In the genomic region with DNA sequence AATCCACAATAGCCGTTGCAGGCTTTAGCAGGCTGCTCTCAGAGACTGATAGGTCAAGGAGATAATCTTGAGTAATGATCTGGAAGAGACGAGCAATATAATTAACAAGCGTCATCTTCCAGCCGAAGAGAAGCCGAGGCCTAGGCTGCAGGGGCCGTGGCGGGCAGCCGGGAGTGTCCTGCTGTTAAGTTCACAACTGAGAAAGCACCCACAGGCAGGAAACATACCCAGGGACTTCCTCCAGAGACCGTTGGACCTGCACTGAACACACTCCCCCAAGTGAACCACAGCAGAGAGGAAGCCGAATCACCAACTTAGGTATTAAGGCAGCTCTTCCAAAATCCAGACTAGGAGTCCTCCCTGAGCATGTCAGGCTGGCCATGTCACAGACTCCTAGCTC, we compare ENCODE assay signal across 20 cellular contexts.
"Had no signal": no experiment of that assay in that cellular context is flagged by ENCODE, and none has a peak within 500 bp of the region (broad histone marks: within the 10 kb centered on the region; RNA-seq: fewer than 3 reads in every experiment).

No MANE protein-coding gene starts in this region.

- ATAC-seq: activated CD8-positive, alpha-beta T cell treated with anti-CD3 and anti-CD28 coated beads, Interleukin-2, amount 10 ng/mL, durations not matched to agents 7 days and 5 days; T-cell had no signal

- H3K4me1 Mint-ChIP-seq: activated naive CD8-positive, alpha-beta T cell treated with anti-CD3 and anti-CD28 coated beads, Interleukin-2, amount 10 ng/mL, durations not matched to agents 7 days and 5 days; T-cell had no signal

- H3K36me3 ChIP-seq: adrenal gland had no signal

- H3K36me3 Mint-ChIP-seq: activated naive CD8-positive, alpha-beta T cell treated with anti-CD3 and anti-CD28 coated beads, Interleukin-2, amount 10 ng/mL, durations not matched to agents 7 days and 5 days; T-cell had no signal

- DNase-seq: activated CD4-positive, alpha-beta T cell treated with anti-CD3 and anti-CD28 coated beads for 48 hours; activated CD4-positive, alpha-beta T cell treated with anti-CD3 and anti-CD28 coated beads, Interleukin-2, amount 50 U/mL, for 4 hours; activated CD8-positive, alpha-beta memory T cell treated with anti-CD3 and anti-CD28 coated beads, Interleukin-2, amount 50 U/mL, for 48 hours; activated CD8-positive, alpha-beta T cell treated with anti-CD3 and anti-CD28 coated beads, Interleukin-2, amount 10 ng/mL, durations not matched to agents 7 days and 5 days; activated naive CD4-positive, alpha-beta T cell treated with anti-CD3 and anti-CD28 coated beads, Interleukin-2, amount 50 U/mL, for 16 hours; activated naive CD8-positive, alpha-beta T cell treated with anti-CD3 and anti-CD28 coated beads, Interleukin-2, amount 10 ng/mL, durations not matched to agents 7 days and 5 days; activated T-cell treated with anti-CD3 and anti-CD28 coated beads, Interleukin-2, amount 50 U/mL, for 1 hour; adrenal gland; anterior cingulate cortex; caudate nucleus; KG1; NCI-H146; NCI-H187 treated with DMSO at 0.1 percent for 48 hours; NCI-H2081 treated with DMSO at 0.1 percent for 48 hours; NCI-H446 treated with DMSO at 0.1 percent for 48 hours; NCI-H524 treated with DMSO at 0.1 percent for 48 hours; NCI-H748 treated with DMSO at 0.1 percent for 48 hours; SIG-M5; T-cell had no signal

- H3K4me1 ChIP-seq: adrenal gland had no signal

- H3K4me3 ChIP-seq: adrenal gland had no signal

- H3K27ac ChIP-seq: adrenal gland, VCaP had no signal

- H3K9me3 Mint-ChIP-seq: activated naive CD8-positive, alpha-beta T cell treated with anti-CD3 and anti-CD28 coated beads, Interleukin-2, amount 10 ng/mL, durations not matched to agents 7 days and 5 days had no signal

- H3K27ac Mint-ChIP-seq: activated CD8-positive, alpha-beta T cell treated with anti-CD3 and anti-CD28 coated beads, Interleukin-2, amount 10 ng/mL, durations not matched to agents 7 days and 5 days; activated naive CD8-positive, alpha-beta T cell treated with anti-CD3 and anti-CD28 coated beads, Interleukin-2, amount 10 ng/mL, durations not matched to agents 7 days and 5 days; T-cell had no signal

- H3K9me3 ChIP-seq: adrenal gland had no signal

- H3K27me3 Mint-ChIP-seq: activated naive CD8-positive, alpha-beta T cell treated with anti-CD3 and anti-CD28 coated beads, Interleukin-2, amount 10 ng/mL, durations not matched to agents 7 days and 5 days; T-cell had no signal

- H3K4me3 Mint-ChIP-seq: activated CD8-positive, alpha-beta T cell treated with anti-CD3 and anti-CD28 coated beads, Interleukin-2, amount 10 ng/mL, durations not matched to agents 7 days and 5 days; activated naive CD8-positive, alpha-beta T cell treated with anti-CD3 and anti-CD28 coated beads, Interleukin-2, amount 10 ng/mL, durations not matched to agents 7 days and 5 days; T-cell had no signal

- H3K27me3 ChIP-seq: adrenal gland had no signal
